Comparison of ENCODE assay signal across 27 cellular contexts in genomic region chr4:174023641-174024040, GRCh38.
DNase-seq lines count a peak whose midpoint lies in the region; ATAC-seq and TF ChIP-seq lines count a peak whose summit lies in the region.
"Had no signal": no experiment of that assay in that cellular context is flagged by ENCODE, and none has a peak within 500 bp of the region (broad histone marks: within the 10 kb centered on the region; RNA-seq: fewer than 3 reads in every experiment).

No MANE protein-coding gene starts in this region.

- H3K9ac ChIP-seq in mammary epithelial cell (ENCODE audit: insufficient read depth, low read length) = no peak overlapping the region
- H3K9ac ChIP-seq: parathyroid adenoma had no signal

- no peaks in the 10 kb centered on the region for H3K4me1 Mint-ChIP-seq in MCF 10A (ENCODE audit: insufficient read depth, unreplicated experiment)
- H3K4me1 Mint-ChIP-seq: CD8-positive, alpha-beta memory T cell had no signal

- BruUV-seq in MCF 10A (replicated peaks; lab: Mats Ljungman, UMichigan) = no TSS peak
- BruUV-seq in mammary epithelial cell (replicated peaks; lab: Mats Ljungman, UMichigan) = no TSS peak

- no peaks in the 10 kb centered on the region for H3K36me3 Mint-ChIP-seq in MCF 10A (ENCODE audit: insufficient read depth, unreplicated experiment)
- H3K36me3 Mint-ChIP-seq: CD8-positive, alpha-beta memory T cell had no signal

- ATAC-seq in gastroesophageal sphincter = no peak
- ATAC-seq: gastrocnemius medialis, GM12878, right lobe of liver had no signal

- no peak overlapping the region for H2AFZ ChIP-seq in mammary epithelial cell (ENCODE audit: low read depth, low read length)
- H2AFZ ChIP-seq: parathyroid adenoma had no signal

- no peaks in the 10 kb centered on the region for H3K9me3 Mint-ChIP-seq in MCF 10A (ENCODE audit: unreplicated experiment)
- H3K9me3 Mint-ChIP-seq: activated T-cell treated with anti-CD3 and anti-CD28 coated beads, Interleukin-2, amount 50 U/mL, for 24 hours; stimulated activated naive CD8-positive, alpha-beta T cell treated with anti-CD3 and anti-CD28 coated beads, Interleukin-15, Interleukin-2, amounts not matched to agents 100 ng/mL and 50 ng/mL, for 24 hours had no signal

- H3K4me3 ChIP-seq in mammary epithelial cell (replicated peaks in 1 of 3; ENCODE audit: insufficient read depth in 1 of 3, low read depth in 2 of 3, low read length in 3 of 3) (no peak overlapping the region), fibroblast of mammary gland (ENCODE audit: control insufficient read depth, low read depth, low read length) (no peak overlapping the region), gastroesophageal sphincter (no peak overlapping the region)
- H3K4me3 ChIP-seq: gastrocnemius medialis, GM12878, right lobe of liver, thyroid gland had no signal

- in situ Hi-C loops in mammary epithelial cell (cut with MboI; ENCODE audit: low sequenced_read_pairs in 2 of 2) = no loop called here

- H3K27ac ChIP-seq in mammary epithelial cell (ENCODE audit: insufficient read depth, low read depth, low read length) (no peak overlapping the region), gastroesophageal sphincter (no peak overlapping the region)
- H3K27ac ChIP-seq: 22Rv1, brain microvascular endothelial cell, gastrocnemius medialis, parathyroid adenoma, right lobe of liver, thyroid gland had no signal

- H3K4me2 ChIP-seq in mammary epithelial cell (ENCODE audit: insufficient read depth, low read depth, low read length) = no peak overlapping the region

- TF ChIP-seq CTCF in MCF 10A (IDR thresholded peaks at IDR 0.05; ENCODE audit: unreplicated experiment) (no peak), mammary epithelial cell (conservative IDR thresholded peaks at IDR 0.05 in 1 of 2, IDR thresholded peaks at IDR 0.05 in 1 of 2; ENCODE audit: extremely low read depth in 1 of 2, insufficient read depth in 1 of 2, low read depth in 1 of 2, low read length in 2 of 2) (no peak), fibroblast of mammary gland (conservative IDR thresholded peaks at IDR 0.05; ENCODE audit: control insufficient read depth, insufficient read depth, low read depth, low read length) (no peak), gastroesophageal sphincter (IDR thresholded peaks at IDR 0.05) (no peak)

- intact Hi-C loops in MCF 10A (cut with micrococcal nuclease) (no loop called here), mammary epithelial cell (cut with micrococcal nuclease) (no loop called here)

- H3K4me3 Mint-ChIP-seq in MCF 10A (ENCODE audit: unreplicated experiment) = no peak overlapping the region
- H3K4me3 Mint-ChIP-seq: activated T-cell treated with anti-CD3 and anti-CD28 coated beads, Interleukin-2, amount 50 U/mL, for 24 hours; CD8-positive, alpha-beta memory T cell; stimulated activated naive CD8-positive, alpha-beta T cell treated with anti-CD3 and anti-CD28 coated beads, Interleukin-15, Interleukin-2, amounts not matched to agents 100 ng/mL and 50 ng/mL, for 24 hours had no signal

- no peak for TF ChIP-seq POLR2A in gastroesophageal sphincter (IDR thresholded peaks at IDR 0.05)

- peak; percentile 9 for DNase-seq in MCF 10A (ENCODE audit: unreplicated experiment)
- no peak for DNase-seq in mammary epithelial cell
- peak; percentile 54 for DNase-seq in M059J (ENCODE audit: low read depth)
- peak; percentile 37 for DNase-seq in fibroblast of mammary gland (ENCODE audit: low read depth)
- no peak for DNase-seq in COR-L47 (lab: John Stamatoyannopoulos, UW)
- DNase-seq in NCI-H1048 (lab: John Stamatoyannopoulos, UW) = no peak
- DNase-seq in NCI-H510A (lab: John Stamatoyannopoulos, UW) = no peak
- DNase-seq: activated CD4-positive, alpha-beta T cell treated with anti-CD3 and anti-CD28 coated beads for 4 hours; activated naive CD4-positive, alpha-beta T cell; activated T-cell treated with anti-CD3 and anti-CD28 coated beads, Interleukin-2, amount 50 U/mL, for 24 hours; AML-193; brain microvascular endothelial cell; CD8-positive, alpha-beta memory T cell; effector CD4-positive, alpha-beta T cell; gastrocnemius medialis; KG1; NCI-H1694; NCI-H2171; NCI-H526 treated with DMSO at 0.1 percent for 48 hours; right lobe of liver; T-helper 2 cell; thyroid gland had no signal

- peaks cover 2% of the 10 kb centered on the region for H3K27me3 ChIP-seq in mammary epithelial cell (ENCODE audit: insufficient read depth, low read length)
- no peaks in the 10 kb centered on the region for H3K27me3 ChIP-seq in gastroesophageal sphincter
- H3K27me3 ChIP-seq: brain microvascular endothelial cell, gastrocnemius medialis, right lobe of liver, thyroid gland had no signal

- no peaks in the 10 kb centered on the region for H3K79me2 ChIP-seq in mammary epithelial cell (ENCODE audit: insufficient read depth, low read length)
- H3K79me2 ChIP-seq: parathyroid adenoma had no signal

- H3K9me3 ChIP-seq in mammary epithelial cell (replicated peaks; ENCODE audit: insufficient read depth, low read length) = no peaks in the 10 kb centered on the region
- no peaks in the 10 kb centered on the region for H3K9me3 ChIP-seq in gastroesophageal sphincter
- H3K9me3 ChIP-seq: gastrocnemius medialis, right lobe of liver, thyroid gland had no signal

- peaks cover 89% of the 10 kb centered on the region for H3K27me3 Mint-ChIP-seq in MCF 10A (ENCODE audit: insufficient read depth, unreplicated experiment)
- H3K27me3 Mint-ChIP-seq: activated T-cell treated with anti-CD3 and anti-CD28 coated beads, Interleukin-2, amount 50 U/mL, for 24 hours; CD8-positive, alpha-beta memory T cell; stimulated activated naive CD8-positive, alpha-beta T cell treated with anti-CD3 and anti-CD28 coated beads, Interleukin-15, Interleukin-2, amounts not matched to agents 100 ng/mL and 50 ng/mL, for 24 hours had no signal

- CTCF ChIA-PET in MCF 10A (lab: Yijun Ruan, JAX) (interaction anchor here (0.6 kb wide), 1 partner anchor 11 kb away, joined by 3 read pairs; no protein-coding TSS in a partner anchor), mammary epithelial cell (lab: Charles Lee; ENCODE audit: low non-redundant PET) (no interaction called here)

- no peaks in the 10 kb centered on the region for H4K20me1 ChIP-seq in mammary epithelial cell (ENCODE audit: insufficient read depth, low read length)

- POLR2A ChIA-PET in MCF 10A (lab: Yijun Ruan, JAX) = no interaction called here

- 43% methylated on average over 2 of the region's 2 CpGs for WGBS in mammary epithelial cell (ENCODE audit: low coverage, missing lambda C conversion rate)
- 71 to 100% methylated on average over 1 of the region's 2 CpGs for WGBS in gastroesophageal sphincter (ENCODE audit: low coverage in 1 of 2), 2 donors

- H3K4me1 ChIP-seq in mammary epithelial cell (ENCODE audit: insufficient read depth, low read length) = no peaks in the 10 kb centered on the region
- H3K4me1 ChIP-seq in gastroesophageal sphincter = no peaks in the 10 kb centered on the region
- H3K4me1 ChIP-seq: gastrocnemius medialis, parathyroid adenoma, right lobe of liver, thyroid gland had no signal

- TF ChIP-seq EP300 in gastroesophageal sphincter (IDR thresholded peaks at IDR 0.05) = no peak

- H3K27ac Mint-ChIP-seq in MCF 10A (ENCODE audit: low read depth, unreplicated experiment) = no peak overlapping the region
- H3K27ac Mint-ChIP-seq: activated T-cell treated with anti-CD3 and anti-CD28 coated beads, Interleukin-2, amount 50 U/mL, for 24 hours; CD8-positive, alpha-beta memory T cell; stimulated activated naive CD8-positive, alpha-beta T cell treated with anti-CD3 and anti-CD28 coated beads, Interleukin-15, Interleukin-2, amounts not matched to agents 100 ng/mL and 50 ng/mL, for 24 hours had no signal

- dilution Hi-C loops in mammary epithelial cell (cut with HindIII; ENCODE audit: low sequenced_read_pairs) = no loop called here

- no peaks in the 10 kb centered on the region for H3K36me3 ChIP-seq in mammary epithelial cell (ENCODE audit: insufficient read depth, low read length)
- no peaks in the 10 kb centered on the region for H3K36me3 ChIP-seq in gastroesophageal sphincter
- H3K36me3 ChIP-seq: brain microvascular endothelial cell, gastrocnemius medialis, right lobe of liver, thyroid gland had no signal

Comparison
In these comparisons a context has a peak if more than half of its experiments do, and no peak if none do; other contexts are left out.
1. DNase-seq: peak in MCF 10A (single experiment), M059J (single experiment) and fibroblast of mammary gland (single experiment); none in mammary epithelial cell (single experiment), COR-L47 (single experiment), NCI-H1048 (single experiment) and NCI-H510A (single experiment).